Comparison of ENCODE assay signal across 17 cellular contexts in the genomic region with DNA sequence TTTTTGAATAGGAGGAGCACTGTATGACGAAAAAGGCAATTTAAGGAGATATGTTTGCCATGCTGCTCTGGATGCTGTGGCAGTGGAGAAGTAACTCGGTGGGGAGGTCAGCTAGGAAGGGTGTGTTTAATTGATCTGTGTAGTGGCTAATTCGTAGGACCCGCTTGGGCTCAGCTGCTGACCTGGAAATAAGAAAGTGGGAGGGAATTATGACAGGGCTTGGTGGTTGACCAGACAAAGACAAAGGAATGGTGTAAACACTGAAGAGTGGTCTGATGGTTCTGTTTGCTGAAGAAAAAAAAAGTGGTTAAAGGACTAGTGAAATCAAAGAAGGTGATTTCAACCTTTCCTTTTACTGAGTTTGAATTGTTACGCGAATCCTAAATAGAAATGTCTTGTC.
DNase-seq lines count a peak whose midpoint lies in the region; ATAC-seq and TF ChIP-seq lines count a peak whose summit lies in the region.
"Had no signal": no experiment of that assay in that cellular context is flagged by ENCODE, and none has a peak within 500 bp of the region (broad histone marks: within the 10 kb centered on the region; RNA-seq: fewer than 3 reads in every experiment).

No MANE protein-coding gene starts in this region.

- H3K4me1 Mint-ChIP-seq in T-helper 17 cell: peaks cover 40% of the 10 kb centered on the region
- H3K4me1 Mint-ChIP-seq in central memory CD8-positive, alpha-beta T cell: peaks cover 34% of the 10 kb centered on the region
- H3K4me1 Mint-ChIP-seq in stimulated activated effector memory CD8-positive, alpha-beta T cell treated with anti-CD3 and anti-CD28 coated beads, Interleukin-12 subunit alpha, Interleukin-12 subunit beta, amount 100 ng/mL, for 72 hours: peaks cover 12% of the 10 kb centered on the region

- peak overlapping the region; percentile 28 for H3K4me3 Mint-ChIP-seq in T-helper 17 cell
- H3K4me3 Mint-ChIP-seq in central memory CD8-positive, alpha-beta T cell: no peak overlapping the region
- H3K4me3 Mint-ChIP-seq in stimulated activated effector memory CD8-positive, alpha-beta T cell treated with anti-CD3 and anti-CD28 coated beads, Interleukin-12 subunit alpha, Interleukin-12 subunit beta, amount 100 ng/mL, for 72 hours: no peak overlapping the region
- H3K4me3 Mint-ChIP-seq: T-helper 1 cell treated with Interleukin-12 subunit alpha and Interleukin-12 subunit beta and Interleukin-4 antibody, amounts not matched to agents 30 μg/mL and 1 μg/mL, for 36 hours had no signal

- H3K9me3 Mint-ChIP-seq in central memory CD8-positive, alpha-beta T cell: no peaks in the 10 kb centered on the region
- H3K9me3 Mint-ChIP-seq in stimulated activated effector memory CD8-positive, alpha-beta T cell treated with anti-CD3 and anti-CD28 coated beads, Interleukin-12 subunit alpha, Interleukin-12 subunit beta, amount 100 ng/mL, for 72 hours: no peaks in the 10 kb centered on the region
- H3K9me3 Mint-ChIP-seq: naive B cell; T-helper 1 cell treated with Interleukin-12 subunit alpha and Interleukin-12 subunit beta and Interleukin-4 antibody, amounts not matched to agents 30 μg/mL and 1 μg/mL, for 36 hours had no signal

- no peak for TF ChIP-seq CTCF in Peyer's patch (IDR thresholded peaks at IDR 0.05)

- H3K27ac Mint-ChIP-seq in T-helper 17 cell: peak overlapping the region; percentile 81
- peak overlapping the region; percentile 12 for H3K27ac Mint-ChIP-seq in central memory CD8-positive, alpha-beta T cell (ENCODE audit: low read depth)
- H3K27ac Mint-ChIP-seq in stimulated activated effector memory CD8-positive, alpha-beta T cell treated with anti-CD3 and anti-CD28 coated beads, Interleukin-12 subunit alpha, Interleukin-12 subunit beta, amount 100 ng/mL, for 72 hours: peak overlapping the region; percentile 64
- H3K27ac Mint-ChIP-seq: T-helper 1 cell treated with Interleukin-12 subunit alpha and Interleukin-12 subunit beta and Interleukin-4 antibody, amounts not matched to agents 30 μg/mL and 1 μg/mL, for 36 hours had no signal

- H3K4me3 ChIP-seq in muscle layer of colon (ENCODE audit: low read depth in 1 of 2, low read length in 2 of 2): no peak overlapping the region
- no peak overlapping the region for H3K4me3 ChIP-seq in Peyer's patch
- H3K4me3 ChIP-seq: left ventricle myocardium inferior, right atrium auricular region had no signal

- H3K9me3 ChIP-seq in T-helper 17 cell (ENCODE audit: control insufficient read depth, low read length, poor library complexity, severe bottlenecking): no peaks in the 10 kb centered on the region
- no peaks in the 10 kb centered on the region for H3K9me3 ChIP-seq in muscle layer of colon (ENCODE audit: low read length)
- no peaks in the 10 kb centered on the region for H3K9me3 ChIP-seq in Peyer's patch
- H3K9me3 ChIP-seq: BE2C, left ventricle myocardium inferior, right atrium auricular region had no signal

- H3K9ac ChIP-seq in muscle layer of colon (ENCODE audit: low read length): no peak overlapping the region

- DNase-seq in T-helper 17 cell (no peak), iPS-NIHi7 (ENCODE audit: extremely low spot score) (no peak), Peyer's patch (no peak), SIG-M5 (lab: John Stamatoyannopoulos, UW) (no peak)
- no peak for DNase-seq in central memory CD8-positive, alpha-beta T cell (ENCODE audit: low spot score in 2 of 2)
- DNase-seq in stimulated activated effector memory CD8-positive, alpha-beta T cell treated with anti-CD3 and anti-CD28 coated beads, Interleukin-12 subunit alpha, Interleukin-12 subunit beta, amount 100 ng/mL, for 72 hours (ENCODE audit: low spot score in 2 of 2): no peak
- DNase-seq: activated naive CD4-positive, alpha-beta T cell; BE2C; DMS 273 treated with DMSO at 0.1 percent for 48 hours; effector CD8-positive, alpha-beta T cell; foreskin melanocyte; left ventricle myocardium inferior; naive B cell had no signal

- peaks cover 25% of the 10 kb centered on the region for H3K36me3 Mint-ChIP-seq in T-helper 17 cell (ENCODE audit: low read depth)
- peaks cover 61% of the 10 kb centered on the region for H3K36me3 Mint-ChIP-seq in central memory CD8-positive, alpha-beta T cell (ENCODE audit: insufficient read depth)
- peaks cover 68% of the 10 kb centered on the region for H3K36me3 Mint-ChIP-seq in stimulated activated effector memory CD8-positive, alpha-beta T cell treated with anti-CD3 and anti-CD28 coated beads, Interleukin-12 subunit alpha, Interleukin-12 subunit beta, amount 100 ng/mL, for 72 hours

- H3K4me1 ChIP-seq in muscle layer of colon (ENCODE audit: insufficient read depth, low read length) (peaks cover 18% of the 10 kb centered on the region), Peyer's patch (peaks cover 0 to 4% (median 0%) of the 10 kb centered on the region in 4 donors)
- H3K4me1 ChIP-seq: BE2C had no signal

- H3K27ac ChIP-seq in muscle layer of colon (ENCODE audit: low read depth, low read length): peak overlapping the region; percentile 51
- H3K27ac ChIP-seq in Peyer's patch: no peak overlapping the region
- H3K27ac ChIP-seq: left ventricle myocardium inferior, right atrium auricular region, RWPE1 had no signal

- H3K36me3 ChIP-seq in muscle layer of colon (ENCODE audit: insufficient read depth, low read length): peaks cover 52% of the 10 kb centered on the region
- H3K36me3 ChIP-seq in Peyer's patch: peaks cover 0 to 67% (median 0%) of the 10 kb centered on the region in 3 donors
- H3K36me3 ChIP-seq: BE2C had no signal

- ATAC-seq in T-helper 17 cell: no peak
- ATAC-seq in central memory CD8-positive, alpha-beta T cell (replicated peaks; ENCODE audit: extremely low read depth, poor library complexity, severe bottlenecking): no peak
- ATAC-seq in stimulated activated effector memory CD8-positive, alpha-beta T cell treated with anti-CD3 and anti-CD28 coated beads, Interleukin-12 subunit alpha, Interleukin-12 subunit beta, amount 100 ng/mL, for 72 hours: no peak

- no peak for TF ChIP-seq POLR2A in Peyer's patch (IDR thresholded peaks at IDR 0.05)

- H3K27me3 ChIP-seq in muscle layer of colon (ENCODE audit: control insufficient read depth in 1 of 2, insufficient read depth in 2 of 2, low read length in 2 of 2): no peaks in the 10 kb centered on the region
- H3K27me3 ChIP-seq in Peyer's patch: no peaks in the 10 kb centered on the region
- H3K27me3 ChIP-seq: BE2C, right atrium auricular region had no signal

- H3K27me3 Mint-ChIP-seq in T-helper 17 cell: no peaks in the 10 kb centered on the region
- H3K27me3 Mint-ChIP-seq in central memory CD8-positive, alpha-beta T cell: no peaks in the 10 kb centered on the region
- H3K27me3 Mint-ChIP-seq: naive B cell had no signal

Comparison
In these comparisons a context has a peak if more than half of its experiments do, and no peak if none do; other contexts are left out.
1. H3K27ac Mint-ChIP-seq: peak in every context shown above with its lines; median percentile 81 in T-helper 17 cell; 64 in stimulated activated effector memory CD8-positive, alpha-beta T cell treated with anti-CD3 and anti-CD28 coated beads, Interleukin-12 subunit alpha, Interleukin-12 subunit beta, amount 100 ng/mL, for 72 hours; 12 in central memory CD8-positive, alpha-beta T cell.